Comparison of ENCODE assay signal across 1 cellular context in the genomic region with DNA sequence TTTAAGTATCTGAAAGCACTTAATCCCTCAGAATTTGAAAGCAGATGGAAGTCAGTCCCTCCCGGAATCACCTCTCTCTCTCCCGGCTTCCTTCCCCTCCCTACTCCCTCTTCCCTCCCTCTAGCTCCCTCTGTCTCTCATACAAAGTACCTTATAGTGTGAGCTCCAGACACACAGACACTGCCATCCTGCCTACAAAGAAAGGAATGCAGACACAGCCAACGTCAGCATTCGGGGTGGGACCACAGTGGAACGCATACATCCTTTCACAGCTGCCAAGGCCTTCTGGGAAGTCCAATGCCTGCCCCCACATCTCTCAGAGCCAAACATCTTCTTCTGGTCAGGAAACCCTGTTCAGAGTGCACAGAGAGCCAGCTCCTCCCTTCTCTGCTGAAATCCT.
TF ChIP-seq lines count a peak whose summit lies in the region.

No MANE protein-coding gene starts in this region.

TF ChIP-seq in HepG2, 621 proteins besides CTCF, POLR2A, EP300 and RAD21 (continued from another document):
- TF ChIP-seq, protein P1, sequence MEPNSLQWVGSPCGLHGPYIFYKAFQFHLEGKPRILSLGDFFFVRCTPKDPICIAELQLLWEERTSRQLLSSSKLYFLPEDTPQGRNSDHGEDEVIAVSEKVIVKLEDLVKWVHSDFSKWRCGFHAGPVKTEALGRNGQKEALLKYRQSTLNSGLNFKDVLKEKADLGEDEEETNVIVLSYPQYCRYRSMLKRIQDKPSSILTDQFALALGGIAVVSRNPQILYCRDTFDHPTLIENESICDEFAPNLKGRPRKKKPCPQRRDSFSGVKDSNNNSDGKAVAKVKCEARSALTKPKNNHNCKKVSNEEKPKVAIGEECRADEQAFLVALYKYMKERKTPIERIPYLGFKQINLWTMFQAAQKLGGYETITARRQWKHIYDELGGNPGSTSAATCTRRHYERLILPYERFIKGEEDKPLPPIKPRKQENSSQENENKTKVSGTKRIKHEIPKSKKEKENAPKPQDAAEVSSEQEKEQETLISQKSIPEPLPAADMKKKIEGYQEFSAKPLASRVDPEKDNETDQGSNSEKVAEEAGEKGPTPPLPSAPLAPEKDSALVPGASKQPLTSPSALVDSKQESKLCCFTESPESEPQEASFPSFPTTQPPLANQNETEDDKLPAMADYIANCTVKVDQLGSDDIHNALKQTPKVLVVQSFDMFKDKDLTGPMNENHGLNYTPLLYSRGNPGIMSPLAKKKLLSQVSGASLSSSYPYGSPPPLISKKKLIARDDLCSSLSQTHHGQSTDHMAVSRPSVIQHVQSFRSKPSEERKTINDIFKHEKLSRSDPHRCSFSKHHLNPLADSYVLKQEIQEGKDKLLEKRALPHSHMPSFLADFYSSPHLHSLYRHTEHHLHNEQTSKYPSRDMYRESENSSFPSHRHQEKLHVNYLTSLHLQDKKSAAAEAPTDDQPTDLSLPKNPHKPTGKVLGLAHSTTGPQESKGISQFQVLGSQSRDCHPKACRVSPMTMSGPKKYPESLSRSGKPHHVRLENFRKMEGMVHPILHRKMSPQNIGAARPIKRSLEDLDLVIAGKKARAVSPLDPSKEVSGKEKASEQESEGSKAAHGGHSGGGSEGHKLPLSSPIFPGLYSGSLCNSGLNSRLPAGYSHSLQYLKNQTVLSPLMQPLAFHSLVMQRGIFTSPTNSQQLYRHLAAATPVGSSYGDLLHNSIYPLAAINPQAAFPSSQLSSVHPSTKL (CRISPR knock-in tag; IDR thresholded peaks at IDR 0.05) = 0 out of 2 replicates have a peak, but pooled peaks have one; percentile 12
- TF ChIP-seq SMC3 (IDR thresholded peaks at IDR 0.05; ENCODE audit: low read length) (peak; percentile 35; the same call in 1 of the 2 replicates), SALL1 (CRISPR knock-in tag; IDR thresholded peaks at IDR 0.05) (0 out of 2 replicates have a peak, but pooled peaks have one; percentile 13), SKI (IDR thresholded peaks at IDR 0.05; ENCODE audit: partially characterized antibody) (peak; percentile 36), SAP130 (CRISPR knock-in tag; IDR thresholded peaks at IDR 0.05; ENCODE audit: low read depth) (peak; percentile 40; the same call in 1 of the 2 replicates), NFYC (CRISPR knock-in tag; IDR thresholded peaks at IDR 0.05) (no peak), ZNF143 (CRISPR knock-in tag; IDR thresholded peaks at IDR 0.05) (peak; percentile 48; the same call in 1 of the 2 replicates), TEAD3 (CRISPR knock-in tag; optimal IDR thresholded peaks at IDR 0.05; ENCODE audit: borderline replicate concordance) (peak; percentile 62), CREB1 (IDR thresholded peaks at IDR 0.05) (no peak), CREB1 (CRISPR knock-in tag; IDR thresholded peaks at IDR 0.05) (0 out of 2 replicates have a peak, but pooled peaks have one; percentile 21), GATAD2A (CRISPR knock-in tag; IDR thresholded peaks at IDR 0.05) (peak; percentile 35; the same call in 1 of the 2 replicates)
- TF ChIP-seq, protein P2, sequence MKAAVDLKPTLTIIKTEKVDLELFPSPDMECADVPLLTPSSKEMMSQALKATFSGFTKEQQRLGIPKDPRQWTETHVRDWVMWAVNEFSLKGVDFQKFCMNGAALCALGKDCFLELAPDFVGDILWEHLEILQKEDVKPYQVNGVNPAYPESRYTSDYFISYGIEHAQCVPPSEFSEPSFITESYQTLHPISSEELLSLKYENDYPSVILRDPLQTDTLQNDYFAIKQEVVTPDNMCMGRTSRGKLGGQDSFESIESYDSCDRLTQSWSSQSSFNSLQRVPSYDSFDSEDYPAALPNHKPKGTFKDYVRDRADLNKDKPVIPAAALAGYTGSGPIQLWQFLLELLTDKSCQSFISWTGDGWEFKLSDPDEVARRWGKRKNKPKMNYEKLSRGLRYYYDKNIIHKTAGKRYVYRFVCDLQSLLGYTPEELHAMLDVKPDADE (CRISPR knock-in tag; IDR thresholded peaks at IDR 0.05) = no peak
- TF ChIP-seq, protein P3, sequence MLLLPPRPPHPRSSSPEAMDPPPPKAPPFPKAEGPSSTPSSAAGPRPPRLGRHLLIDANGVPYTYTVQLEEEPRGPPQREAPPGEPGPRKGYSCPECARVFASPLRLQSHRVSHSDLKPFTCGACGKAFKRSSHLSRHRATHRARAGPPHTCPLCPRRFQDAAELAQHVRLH (CRISPR knock-in tag; IDR thresholded peaks at IDR 0.05; ENCODE audit: borderline replicate concordance, low read depth) = no peak
- TF ChIP-seq, protein P4, sequence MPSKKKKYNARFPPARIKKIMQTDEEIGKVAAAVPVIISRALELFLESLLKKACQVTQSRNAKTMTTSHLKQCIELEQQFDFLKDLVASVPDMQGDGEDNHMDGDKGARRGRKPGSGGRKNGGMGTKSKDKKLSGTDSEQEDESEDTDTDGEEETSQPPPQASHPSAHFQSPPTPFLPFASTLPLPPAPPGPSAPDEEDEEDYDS (CRISPR knock-in tag; IDR thresholded peaks at IDR 0.05) = 0 out of 2 replicates have a peak, but pooled peaks have one; percentile 16
- TF ChIP-seq, protein P5, sequence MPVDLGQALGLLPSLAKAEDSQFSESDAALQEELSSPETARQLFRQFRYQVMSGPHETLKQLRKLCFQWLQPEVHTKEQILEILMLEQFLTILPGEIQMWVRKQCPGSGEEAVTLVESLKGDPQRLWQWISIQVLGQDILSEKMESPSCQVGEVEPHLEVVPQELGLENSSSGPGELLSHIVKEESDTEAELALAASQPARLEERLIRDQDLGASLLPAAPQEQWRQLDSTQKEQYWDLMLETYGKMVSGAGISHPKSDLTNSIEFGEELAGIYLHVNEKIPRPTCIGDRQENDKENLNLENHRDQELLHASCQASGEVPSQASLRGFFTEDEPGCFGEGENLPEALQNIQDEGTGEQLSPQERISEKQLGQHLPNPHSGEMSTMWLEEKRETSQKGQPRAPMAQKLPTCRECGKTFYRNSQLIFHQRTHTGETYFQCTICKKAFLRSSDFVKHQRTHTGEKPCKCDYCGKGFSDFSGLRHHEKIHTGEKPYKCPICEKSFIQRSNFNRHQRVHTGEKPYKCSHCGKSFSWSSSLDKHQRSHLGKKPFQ (CRISPR knock-in tag; IDR thresholded peaks at IDR 0.05; ENCODE audit: insufficient replicate concordance) = no peak
- TF ChIP-seq, protein P6, sequence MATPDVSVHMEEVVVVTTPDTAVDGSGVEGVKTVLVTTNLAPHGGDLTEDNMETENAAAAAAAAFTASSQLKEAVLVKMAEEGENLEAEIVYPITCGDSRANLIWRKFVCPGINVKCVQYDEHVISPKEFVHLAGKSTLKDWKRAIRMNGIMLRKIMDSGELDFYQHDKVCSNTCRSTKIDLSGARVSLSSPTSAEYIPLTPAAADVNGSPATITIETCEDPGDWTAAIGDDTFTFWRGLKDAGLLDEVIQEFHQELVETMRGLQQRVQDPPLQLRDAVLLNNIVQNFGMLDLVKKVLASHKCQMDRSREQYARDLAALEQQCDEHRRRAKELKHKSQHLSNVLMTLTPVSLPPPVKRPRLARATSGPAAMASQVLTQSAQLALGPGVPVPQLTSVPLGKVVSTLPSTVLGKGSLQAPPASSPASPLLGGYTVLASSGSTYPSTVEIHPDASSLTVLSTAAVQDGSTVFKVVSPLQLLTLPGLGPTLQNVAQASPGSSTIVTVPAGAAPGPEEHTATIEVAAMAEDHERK (CRISPR knock-in tag; IDR thresholded peaks at IDR 0.05; ENCODE audit: low read depth) = no peak
